8 cellular contexts compared by ENCODE assay signal in genomic region chr7:100435401-100436304, GRCh38. TPM values are rescaled to one million over a fixed set of nuclear protein-coding genes. Genes with fewer than 3 reads are reported as not detected.
A peak's percentile ranks its signal among the peaks of the same experiment; 100 is the strongest.
DNase-seq lines count a peak whose midpoint lies in the region; ATAC-seq and TF ChIP-seq lines count a peak whose summit lies in the region.

No MANE protein-coding gene starts in this region.

- H3K36me3 ChIP-seq in GM23248 (ENCODE audit: low read depth) (peaks cover 3% of the 10 kb centered on the region; the same call in 1 of the 2 replicates), muscle layer of duodenum (ENCODE audit: control insufficient read depth in 1 of 2, insufficient read depth in 2 of 2, low read length in 2 of 2) (peaks cover 16 to 28% of the 10 kb centered on the region in 2 donors), thymus (ENCODE audit: control insufficient read depth, insufficient read depth) (peaks cover 34% of the 10 kb centered on the region)

- CTCF ChIA-PET in activated CD8-positive, alpha-beta T cell treated with anti-CD3 and anti-CD28 coated beads for 36 hours (lab: Charles Lee), result interaction anchor here (1.0 to 1.4 kb wide), 4 partner anchors 12 to 47 kb away, joined by 3 to 5 read pairs (median 4); no protein-coding TSS in a partner anchor

- H3K36me3 Mint-ChIP-seq in activated CD8-positive, alpha-beta T cell treated with anti-CD3 and anti-CD28 coated beads for 36 hours (ENCODE audit: low read depth), result peaks cover 45% of the 10 kb centered on the region
- H3K36me3 Mint-ChIP-seq in endothelial cell (ENCODE audit: low read depth, unreplicated experiment), result peaks cover 30% of the 10 kb centered on the region

- in situ Hi-C loops in GM23248 (cut with MboI), result no loop called here

- H3K4me3 ChIP-seq in GM12864 (ENCODE audit: low read depth, low read length) (peak overlapping the region; percentile 97), GM23248 (peak overlapping the region; percentile 97), LNCaP clone FGC (ENCODE audit: low read depth, low read length) (peak overlapping the region; percentile 67), muscle layer of duodenum (ENCODE audit: low read depth in 1 of 2, low read length in 2 of 2) (peak overlapping the region; percentile 61 to 80), thymus (ENCODE audit: low read length) (peak overlapping the region; percentile 98)

- 5 to 6% methylated on average over 46 to 54 of the region's 81 CpGs for WGBS in GM23248 (ENCODE audit: low coverage in 1 of 2, low lambda C conversion rate in 2 of 2, missing lambda C conversion rate in 2 of 2), 2 experiments
- 2% methylated on average over 81 of the region's 81 CpGs for WGBS in thymus

- no peak for TF ChIP-seq CTCF in GM12864 (IDR thresholded peaks at IDR 0.05; ENCODE audit: low read depth, low read length, missing control alignments)
- no peak for TF ChIP-seq CTCF in LNCaP clone FGC (IDR thresholded peaks at IDR 0.05; ENCODE audit: control insufficient read depth, extremely low read depth, insufficient read depth)
- TF ChIP-seq CTCF in activated CD8-positive, alpha-beta T cell treated with anti-CD3 and anti-CD28 coated beads for 36 hours (IDR thresholded peaks at IDR 0.05), result no peak
- no peak for TF ChIP-seq CTCF in endothelial cell (IDR thresholded peaks at IDR 0.05; ENCODE audit: unreplicated experiment)

- peaks cover 36% of the 10 kb centered on the region for H3F3A ChIP-seq in GM23248 (ENCODE audit: insufficient read depth)

- POLR2A ChIA-PET in activated CD8-positive, alpha-beta T cell treated with anti-CD3 and anti-CD28 coated beads for 36 hours (lab: Charles Lee), result interaction anchor here (0.9 to 3.1 kb wide), 9 partner anchors 8 to 135 kb away, joined by 3 to 12 read pairs (median 5); partner anchors contain the start of genes TSC22D4 and ZCWPW1

- ATAC-seq in activated CD8-positive, alpha-beta T cell treated with anti-CD3 and anti-CD28 coated beads for 36 hours, result peak; percentile 15

- peak overlapping the region; percentile 95 for H3K9ac ChIP-seq in GM23248

- peak overlapping the region; percentile 86 for H3K4me2 ChIP-seq in GM23248 (ENCODE audit: unreplicated experiment)

- H3K27ac ChIP-seq in GM23248, result peak overlapping the region; percentile 81
- peak overlapping the region; percentile 77 for H3K27ac ChIP-seq in muscle layer of duodenum (ENCODE audit: low read length)
- peak overlapping the region; percentile 97 for H3K27ac ChIP-seq in thymus (ENCODE audit: low read depth)

- intact Hi-C loops in activated CD8-positive, alpha-beta T cell treated with anti-CD3 and anti-CD28 coated beads for 36 hours (cut with micrococcal nuclease), result no loop called here

- H3K4me3 Mint-ChIP-seq in activated CD8-positive, alpha-beta T cell treated with anti-CD3 and anti-CD28 coated beads for 36 hours, result peak overlapping the region; percentile 92
- H3K4me3 Mint-ChIP-seq in endothelial cell (ENCODE audit: unreplicated experiment), result peak overlapping the region; percentile 95

- DNase-seq in GM12864 (ENCODE audit: low read depth) (no peak), GM23248 (peak; percentile 61), LNCaP clone FGC (ENCODE audit: low read depth) (peak; percentile 18), endothelial cell (ENCODE audit: low spot score) (peak; percentile 32), GOT3 (lab: John Stamatoyannopoulos, UW) (no peak)
- DNase-seq in activated CD8-positive, alpha-beta T cell treated with anti-CD3 and anti-CD28 coated beads for 36 hours, result peak; percentile 58

- H3K27ac Mint-ChIP-seq in activated CD8-positive, alpha-beta T cell treated with anti-CD3 and anti-CD28 coated beads for 36 hours, result peak overlapping the region; percentile 97
- H3K27ac Mint-ChIP-seq in endothelial cell (ENCODE audit: unreplicated experiment), result peak overlapping the region; percentile 63

- H3K9me3 Mint-ChIP-seq in activated CD8-positive, alpha-beta T cell treated with anti-CD3 and anti-CD28 coated beads for 36 hours, result no peaks in the 10 kb centered on the region
- no peaks in the 10 kb centered on the region for H3K9me3 Mint-ChIP-seq in endothelial cell (ENCODE audit: unreplicated experiment)

- H3K4me1 Mint-ChIP-seq in activated CD8-positive, alpha-beta T cell treated with anti-CD3 and anti-CD28 coated beads for 36 hours (ENCODE audit: low read depth), result peaks cover 37% of the 10 kb centered on the region
- peaks cover 46% of the 10 kb centered on the region for H3K4me1 Mint-ChIP-seq in endothelial cell (ENCODE audit: unreplicated experiment)

- no peaks in the 10 kb centered on the region for H3K9me2 ChIP-seq in GM23248 (ENCODE audit: insufficient read depth)

- peaks cover 52% of the 10 kb centered on the region for H3K79me2 ChIP-seq in GM23248 (ENCODE audit: insufficient read depth)

- no peaks in the 10 kb centered on the region for H3K9me3 ChIP-seq in GM23248 (ENCODE audit: low read depth)
- no peaks in the 10 kb centered on the region for H3K9me3 ChIP-seq in muscle layer of duodenum (ENCODE audit: control insufficient read depth in 1 of 2, low read length in 2 of 2)
- no peaks in the 10 kb centered on the region for H3K9me3 ChIP-seq in thymus (ENCODE audit: control insufficient read depth)

- peak overlapping the region; percentile 91 for H2AFZ ChIP-seq in GM23248

- H3K27me3 ChIP-seq in GM23248 (replicated peaks; ENCODE audit: insufficient read depth), result no peaks in the 10 kb centered on the region
- H3K27me3 ChIP-seq in muscle layer of duodenum (ENCODE audit: low read depth, low read length), result no peaks in the 10 kb centered on the region
- no peaks in the 10 kb centered on the region for H3K27me3 ChIP-seq in thymus (ENCODE audit: control insufficient read depth, insufficient read depth)

- no peaks in the 10 kb centered on the region for H4K20me1 ChIP-seq in GM23248 (ENCODE audit: insufficient read depth)

- H3K4me1 ChIP-seq in GM23248 (ENCODE audit: insufficient read depth) (peaks cover 19% of the 10 kb centered on the region; the same call in 1 of the 2 replicates), muscle layer of duodenum (ENCODE audit: control insufficient read depth in 1 of 2, insufficient read depth in 2 of 2, low read length in 2 of 2) (peaks cover 0 to 35% of the 10 kb centered on the region in 2 donors), thymus (ENCODE audit: control insufficient read depth, insufficient read depth, low read length) (peaks cover 32% of the 10 kb centered on the region)

- no peaks in the 10 kb centered on the region for H3K27me3 Mint-ChIP-seq in activated CD8-positive, alpha-beta T cell treated with anti-CD3 and anti-CD28 coated beads for 36 hours
- peaks cover 13% of the 10 kb centered on the region for H3K27me3 Mint-ChIP-seq in endothelial cell (ENCODE audit: unreplicated experiment)

RNA-seq across cellular contexts. Expression of gene PPP1R35, which starts 0.6 kb away (rescaled TPM):
- total RNA-seq in GM23248 (2014; rRNA removed; shearing (Covaris generic)), result 11.9 and 15.8 TPM in 2 replicates
- polyA plus RNA-seq in GM23248 (2016; fragmentation: Nextera tagmentation; extraction: Ambion mirVana) (15.7 and 20.0 TPM in 2 replicates), thymus (107 TPM)
- 10 to 100 TPM; 63.4 to 67.8 TPM for total RNA-seq in activated CD8-positive, alpha-beta T cell treated with anti-CD3 and anti-CD28 coated beads for 36 hours
- total RNA-seq in endothelial cell (ENCODE audit: unreplicated experiment), result 27.3 TPM

RNA-seq across cellular contexts. Expression of gene MEPCE, which starts 6.0 kb away (rescaled TPM):
- total RNA-seq in GM23248 (2014; rRNA removed; shearing (Covaris generic)), result 24.2 and 27.2 TPM in 2 replicates
- polyA plus RNA-seq in GM23248 (2016; fragmentation: Nextera tagmentation; extraction: Ambion mirVana) (7.7 and 8.0 TPM in 2 replicates), thymus (37.4 TPM)
- 10 to 100 TPM; 38.3 to 38.8 TPM for total RNA-seq in activated CD8-positive, alpha-beta T cell treated with anti-CD3 and anti-CD28 coated beads for 36 hours
- total RNA-seq in endothelial cell (ENCODE audit: unreplicated experiment), result 30.5 TPM

RNA-seq across cellular contexts. Expression of gene ZCWPW1, which starts 7.2 kb away (rescaled TPM):
- 0.89 and 1.9 TPM in 2 replicates for total RNA-seq in GM23248 (2014; rRNA removed; shearing (Covaris generic))
- polyA plus RNA-seq in GM23248 (2016; fragmentation: Nextera tagmentation; extraction: Ambion mirVana), result 3.6 and 4.2 TPM in 2 replicates
- total RNA-seq in activated CD8-positive, alpha-beta T cell treated with anti-CD3 and anti-CD28 coated beads for 36 hours, result 1 to 10 TPM; 2.5 to 3.6 TPM
- 2.2 TPM for total RNA-seq in endothelial cell (ENCODE audit: unreplicated experiment)
- 33.9 TPM for polyA plus RNA-seq in thymus

RNA-seq across cellular contexts. Expression of gene SPACDR, which starts 28.4 kb away (rescaled TPM):
- not detected in 2 replicates for total RNA-seq in GM23248 (2014; rRNA removed; shearing (Covaris generic))
- polyA plus RNA-seq in GM23248 (2016; fragmentation: Nextera tagmentation; extraction: Ambion mirVana) (0.50 TPM in 1 of 2 replicates, not detected in the other), thymus (2.4 TPM)
- 1 to 10 TPM; 3.7 to 4.6 TPM for total RNA-seq in activated CD8-positive, alpha-beta T cell treated with anti-CD3 and anti-CD28 coated beads for 36 hours
- total RNA-seq in endothelial cell (ENCODE audit: unreplicated experiment), result 4.3 TPM

RNA-seq across cellular contexts. Expression of gene TSC22D4, which starts 43.4 kb away (rescaled TPM):
- 18.6 and 30.7 TPM in 2 replicates for total RNA-seq in GM23248 (2014; rRNA removed; shearing (Covaris generic))
- 19.1 and 20.7 TPM in 2 replicates for polyA plus RNA-seq in GM23248 (2016; fragmentation: Nextera tagmentation; extraction: Ambion mirVana)
- total RNA-seq in activated CD8-positive, alpha-beta T cell treated with anti-CD3 and anti-CD28 coated beads for 36 hours, result 10 to 100 TPM; 92.6 to 94.2 TPM
- 94.3 TPM for total RNA-seq in endothelial cell (ENCODE audit: unreplicated experiment)
- 67.7 TPM for polyA plus RNA-seq in thymus

Comparison
In these comparisons a context has a peak if more than half of its experiments do, and no peak if none do; other contexts are left out.
1. DNase-seq: peak in GM23248 (single experiment), LNCaP clone FGC (single experiment), activated CD8-positive, alpha-beta T cell treated with anti-CD3 and anti-CD28 coated beads for 36 hours (single experiment) and endothelial cell (single experiment); none in GM12864 (single experiment) and GOT3 (single experiment).
2. Peak in every context shown above with its lines, with median percentiles within 50 percentile points of each other: H3K4me3 ChIP-seq and H3K27ac ChIP-seq.